In genomic region chr18:26091047-26091630, GRCh38 we compare ENCODE assay signal across 1 cellular context.
TF ChIP-seq lines count a peak whose summit lies in the region.

No MANE protein-coding gene starts in this region.

TF ChIP-seq in HepG2, 621 proteins besides CTCF, POLR2A, EP300 and RAD21 (continued from another document and continues in another):
- TF ChIP-seq PRDM10 (CRISPR knock-in tag; IDR thresholded peaks at IDR 0.05; ENCODE audit: low read depth) (no peak), MXI1 (IDR thresholded peaks at IDR 0.05; ENCODE audit: borderline replicate concordance, low read depth, low read length) (no peak), PRDM15 (CRISPR knock-in tag; IDR thresholded peaks at IDR 0.05) (no peak), ZBTB8A (CRISPR knock-in tag; IDR thresholded peaks at IDR 0.05; ENCODE audit: borderline replicate concordance, low read depth) (no peak), MAF1 (CRISPR knock-in tag; IDR thresholded peaks at IDR 0.05; ENCODE audit: borderline replicate concordance) (no peak), ZNF329 (CRISPR knock-in tag; IDR thresholded peaks at IDR 0.05; ENCODE audit: low read depth) (no peak), TCF7L2 (IDR thresholded peaks at IDR 0.05; ENCODE audit: low read depth, low read length) (no peak), MYNN (CRISPR knock-in tag; IDR thresholded peaks at IDR 0.05; ENCODE audit: low read depth) (no peak), RNF2 (conservative IDR thresholded peaks at IDR 0.05; ENCODE audit: low read depth) (no peak), CBX5 (CRISPR knock-in tag; IDR thresholded peaks at IDR 0.05; ENCODE audit: borderline replicate concordance) (no peak), ZNF230 (CRISPR knock-in tag; IDR thresholded peaks at IDR 0.05) (no peak), NFKBIZ (CRISPR knock-in tag; IDR thresholded peaks at IDR 0.05) (no peak), AHR (CRISPR knock-in tag; IDR thresholded peaks at IDR 0.05) (peak; percentile 51; the same call in 1 of the 2 replicates), ZSCAN31 (CRISPR knock-in tag; IDR thresholded peaks at IDR 0.05; ENCODE audit: low read depth) (no peak), KDM5A (IDR thresholded peaks at IDR 0.05; ENCODE audit: borderline replicate concordance, low read length) (no peak), ZNF510 (CRISPR knock-in tag; IDR thresholded peaks at IDR 0.05; ENCODE audit: low read depth) (no peak), ZMYM3 (CRISPR knock-in tag; IDR thresholded peaks at IDR 0.05) (peak; percentile 56), ZNF879 (CRISPR knock-in tag; IDR thresholded peaks at IDR 0.05) (no peak), ARHGAP35 (CRISPR knock-in tag; IDR thresholded peaks at IDR 0.05; ENCODE audit: borderline replicate concordance) (peak; percentile 5; the same call in 1 of the 2 replicates), ETV6 (CRISPR knock-in tag; conservative IDR thresholded peaks at IDR 0.05) (no peak), ARID3A (IDR thresholded peaks at IDR 0.05; ENCODE audit: low read depth, low read length) (no peak), FOXK1 (CRISPR knock-in tag; IDR thresholded peaks at IDR 0.05; ENCODE audit: borderline replicate concordance, low read depth) (no peak), ZNF713 (CRISPR knock-in tag; IDR thresholded peaks at IDR 0.05) (no peak), ZNF414 (CRISPR knock-in tag; IDR thresholded peaks at IDR 0.05) (no peak), ZNF589 (CRISPR knock-in tag; conservative IDR thresholded peaks at IDR 0.05) (0 out of 2 replicates have a peak, but pooled peaks have one; percentile 31), BORCS8-MEF2B (CRISPR knock-in tag; IDR thresholded peaks at IDR 0.05) (peak; percentile 54), HNRNPK (IDR thresholded peaks at IDR 0.05; ENCODE audit: low read depth, low read length, poor library complexity, severe bottlenecking) (no peak), JUN (CRISPR knock-in tag; IDR thresholded peaks at IDR 0.05) (no peak), ZC3H13 (CRISPR knock-in tag; IDR thresholded peaks at IDR 0.05) (no peak; the same call in 1 of the 2 replicates), CERS6 (CRISPR knock-in tag; IDR thresholded peaks at IDR 0.05) (no peak), ZMYM4 (CRISPR knock-in tag; IDR thresholded peaks at IDR 0.05) (no peak; the same call in 1 of the 2 replicates), FOXP4 (CRISPR knock-in tag; IDR thresholded peaks at IDR 0.05) (peak; percentile 19; the same call in 1 of the 2 replicates), ZNF251 (CRISPR knock-in tag; IDR thresholded peaks at IDR 0.05) (no peak), JUND (CRISPR knock-in tag; IDR thresholded peaks at IDR 0.05) (no peak), ZNF276 (CRISPR knock-in tag; IDR thresholded peaks at IDR 0.05; ENCODE audit: low read depth) (no peak; the same call in 1 of the 2 replicates), ZFP82 (CRISPR knock-in tag; IDR thresholded peaks at IDR 0.05; ENCODE audit: borderline replicate concordance) (no peak), HDAC1 (CRISPR knock-in tag; IDR thresholded peaks at IDR 0.05) (no peak), ZNF354B (CRISPR knock-in tag; IDR thresholded peaks at IDR 0.05) (no peak), HINFP (CRISPR knock-in tag; IDR thresholded peaks at IDR 0.05; ENCODE audit: low read depth) (no peak), SKI (IDR thresholded peaks at IDR 0.05; ENCODE audit: partially characterized antibody) (no peak), ZNF749 (CRISPR knock-in tag; IDR thresholded peaks at IDR 0.05; ENCODE audit: borderline replicate concordance) (no peak), ZNF17 (CRISPR knock-in tag; IDR thresholded peaks at IDR 0.05) (no peak), ZBTB33 (CRISPR knock-in tag; IDR thresholded peaks at IDR 0.05) (no peak), ZBTB7B (CRISPR knock-in tag; IDR thresholded peaks at IDR 0.05) (no peak)
